ENCODE assay signal across 24 cellular contexts in genomic region chr1:32256473-32257226, GRCh38. TPM values are rescaled to one million over a fixed set of nuclear protein-coding genes. Genes with fewer than 3 reads are reported as not detected.
DNase-seq lines count a peak whose midpoint lies in the region; ATAC-seq, FAIRE-seq and TF ChIP-seq lines count a peak whose summit lies in the region.
"Had no signal": no experiment of that assay in that cellular context is flagged by ENCODE, and none has a peak within 500 bp of the region (broad histone marks: within the 10 kb centered on the region; RNA-seq: fewer than 3 reads in every experiment).

No MANE protein-coding gene starts in this region.

- no peak for FAIRE-seq in small intestine (lab: Jason Lieb, UNC)

- H3K27ac ChIP-seq in Peyer's patch, result peak overlapping the region in 3 of 4 donors; percentile 43 to 94 (median 87)
- peak overlapping the region in 1 of 2 donors; percentile 63 for H3K27ac ChIP-seq in small intestine (ENCODE audit: low read depth in 1 of 2, low read length in 1 of 2)
- H3K27ac ChIP-seq: epithelial cell of prostate, sigmoid colon, SJSA1 had no signal

- peak overlapping the region; percentile 96 for H3K27ac Mint-ChIP-seq in activated naive CD4-positive, alpha-beta T cell treated with anti-CD3 and anti-CD28 coated beads, Interleukin-2, amount 10 ng/mL, durations not matched to agents 7 days and 5 days
- peak overlapping the region; percentile 91 for H3K27ac Mint-ChIP-seq in activated naive CD8-positive, alpha-beta T cell treated with anti-CD3 and anti-CD28 coated beads, Interleukin-2, amount 50 U/mL, for 24 hours

- 57 to 74% (median 69%) methylated on average over 9 of the region's 9 CpGs for WGBS in small intestine, 3 donors

- H3K4me3 ChIP-seq in Peyer's patch (peak overlapping the region in 2 of 4 donors; percentile 7 to 12), small intestine (ENCODE audit: low read depth in 1 of 2, low read length in 2 of 2) (no peak overlapping the region)
- H3K4me3 ChIP-seq: sigmoid colon, SJSA1 had no signal

- H3K27me3 ChIP-seq in Peyer's patch (no peaks in the 10 kb centered on the region), small intestine (ENCODE audit: control insufficient read depth in 2 of 2, insufficient read depth in 2 of 2, low read length in 2 of 2) (no peaks in the 10 kb centered on the region)
- H3K27me3 ChIP-seq: sigmoid colon, SJSA1 had no signal

- no peak for DNase-seq in activated naive CD4-positive, alpha-beta T cell treated with anti-CD3 and anti-CD28 coated beads, Interleukin-2, amount 10 ng/mL, durations not matched to agents 7 days and 5 days
- DNase-seq in activated naive CD4-positive, alpha-beta T cell treated with anti-CD3 and anti-CD28 coated beads, Interleukin-2, amount 50 U/mL, for 16 hours, result no peak
- DNase-seq in Peyer's patch, result no peak
- DNase-seq in activated naive CD8-positive, alpha-beta T cell treated with anti-CD3 and anti-CD28 coated beads, Interleukin-2, amount 50 U/mL, for 24 hours, result no peak
- no peak for DNase-seq in NCI-H2107 treated with DMSO at 0.1 percent for 48 hours (lab: John Stamatoyannopoulos, UW; ENCODE audit: unreplicated experiment)
- no peak for DNase-seq in inferior parietal cortex (ENCODE audit: extremely low spot score)
- no peak for DNase-seq in SIG-M5 (lab: John Stamatoyannopoulos, UW)
- no peak for DNase-seq in small intestine
- DNase-seq: activated CD4-positive, alpha-beta T cell treated with anti-CD3 and anti-CD28 coated beads for 48 hours; activated effector memory CD4-positive, alpha-beta T cell treated with Interleukin-2 at 50 U/mL for 16 hours; Caco-2; cortex of kidney; EL; foreskin melanocyte; NCI-H146; NCI-H345; occipital lobe; sigmoid colon; stimulated activated CD4-positive, alpha-beta T cell treated with anti-CD3 and anti-CD28 coated beads, Interleukin-1b, Interleukin-23, amount 100 ng/mL, for 48 hours; substantia nigra; T1000 had no signal

- no peak for TF ChIP-seq CTCF in Peyer's patch (IDR thresholded peaks at IDR 0.05)

- ATAC-seq in activated naive CD8-positive, alpha-beta T cell treated with anti-CD3 and anti-CD28 coated beads, Interleukin-2, amount 50 U/mL, for 24 hours, result no peak

- H3K9me3 ChIP-seq in Peyer's patch (no peaks in the 10 kb centered on the region), small intestine (ENCODE audit: control insufficient read depth, low read depth) (no peaks in the 10 kb centered on the region)
- H3K9me3 ChIP-seq: Caco-2, sigmoid colon, SJSA1 had no signal

- H3K4me3 Mint-ChIP-seq in activated naive CD4-positive, alpha-beta T cell treated with anti-CD3 and anti-CD28 coated beads, Interleukin-2, amount 10 ng/mL, durations not matched to agents 7 days and 5 days, result peak overlapping the region; percentile 81
- peak overlapping the region; percentile 76 for H3K4me3 Mint-ChIP-seq in activated naive CD8-positive, alpha-beta T cell treated with anti-CD3 and anti-CD28 coated beads, Interleukin-2, amount 50 U/mL, for 24 hours

- no peaks in the 10 kb centered on the region for H3K27me3 Mint-ChIP-seq in activated naive CD4-positive, alpha-beta T cell treated with anti-CD3 and anti-CD28 coated beads, Interleukin-2, amount 10 ng/mL, durations not matched to agents 7 days and 5 days
- no peaks in the 10 kb centered on the region for H3K27me3 Mint-ChIP-seq in activated naive CD8-positive, alpha-beta T cell treated with anti-CD3 and anti-CD28 coated beads, Interleukin-2, amount 50 U/mL, for 24 hours

- peaks cover 59% of the 10 kb centered on the region for H3K36me3 Mint-ChIP-seq in activated naive CD4-positive, alpha-beta T cell treated with anti-CD3 and anti-CD28 coated beads, Interleukin-2, amount 10 ng/mL, durations not matched to agents 7 days and 5 days
- peaks cover 45% of the 10 kb centered on the region for H3K36me3 Mint-ChIP-seq in activated naive CD8-positive, alpha-beta T cell treated with anti-CD3 and anti-CD28 coated beads, Interleukin-2, amount 50 U/mL, for 24 hours (ENCODE audit: low read depth)

- CTCF ChIA-PET in activated naive CD4-positive, alpha-beta T cell treated with anti-CD3 and anti-CD28 coated beads, Interleukin-2, amount 10 ng/mL, durations not matched to agents 7 days and 5 days (lab: Charles Lee), result interaction anchor here (1.0 to 3.3 kb wide), 5 partner anchors 8 to 41 kb away, joined by 3 to 12 read pairs (median 5); no protein-coding TSS in a partner anchor

- H3K4me1 ChIP-seq in Peyer's patch (peaks cover 0 to 20% (median 6%) of the 10 kb centered on the region in 4 donors), small intestine (ENCODE audit: control insufficient read depth in 2 of 2, insufficient read depth in 1 of 2, low read depth in 1 of 2, low read length in 1 of 2) (no peaks in the 10 kb centered on the region)
- H3K4me1 ChIP-seq: Caco-2, SJSA1 had no signal

- no peak for TF ChIP-seq POLR2A in Peyer's patch (IDR thresholded peaks at IDR 0.05)

- peaks cover 46% of the 10 kb centered on the region for H3K4me1 Mint-ChIP-seq in activated naive CD4-positive, alpha-beta T cell treated with anti-CD3 and anti-CD28 coated beads, Interleukin-2, amount 10 ng/mL, durations not matched to agents 7 days and 5 days
- H3K4me1 Mint-ChIP-seq in activated naive CD8-positive, alpha-beta T cell treated with anti-CD3 and anti-CD28 coated beads, Interleukin-2, amount 50 U/mL, for 24 hours, result peaks cover 71% of the 10 kb centered on the region

- H3K9me3 Mint-ChIP-seq in activated naive CD4-positive, alpha-beta T cell treated with anti-CD3 and anti-CD28 coated beads, Interleukin-2, amount 10 ng/mL, durations not matched to agents 7 days and 5 days, result no peaks in the 10 kb centered on the region
- H3K9me3 Mint-ChIP-seq in activated naive CD8-positive, alpha-beta T cell treated with anti-CD3 and anti-CD28 coated beads, Interleukin-2, amount 50 U/mL, for 24 hours, result no peaks in the 10 kb centered on the region

- H3K36me3 ChIP-seq in Peyer's patch (no peaks in the 10 kb centered on the region), small intestine (ENCODE audit: control insufficient read depth in 2 of 2, insufficient read depth in 2 of 2, low read length in 2 of 2) (no peaks in the 10 kb centered on the region)
- H3K36me3 ChIP-seq: sigmoid colon, SJSA1 had no signal

RNA-seq across cellular contexts. Expression of gene LCK, which starts 5.6 kb away (rescaled TPM):
- 10 to 100 TPM in 2 of 4 donors, 1 to 10 TPM in 2; 8.6 to 59.4 (median 12.4) TPM for total RNA-seq in Peyer's patch
- polyA plus RNA-seq in small intestine, result 10 to 100 TPM in 1 of 3 donors, 1 to 10 TPM in 2; 3.1 to 14.1 (median 4.0) TPM
- total RNA-seq: occipital lobe, SJSA1 had no signal
- polyA plus RNA-seq: AG04450 had no signal

RNA-seq across cellular contexts. Expression of gene FAM167B, which starts 9.6 kb away (rescaled TPM):
- 1 to 10 TPM in 2 of 4 donors, not detected in 2; 4.1 to 5.1 TPM for total RNA-seq in Peyer's patch
- polyA plus RNA-seq in small intestine, result 1 to 10 TPM; 1.4 to 6.4 (median 2.7) TPM

RNA-seq across cellular contexts. Expression of gene EIF3I, which starts 34.4 kb away (rescaled TPM):
- total RNA-seq in Peyer's patch, result 100 to 1,000 TPM in 1 of 4 donors, 10 to 100 TPM in 3; 76.1 to 105 (median 84.7) TPM
- 100 to 1,000 TPM; 162 to 234 (median 175) TPM for polyA plus RNA-seq in small intestine

RNA-seq across cellular contexts. Expression of gene TMEM234, which starts 34.5 kb away (rescaled TPM):
- total RNA-seq in Peyer's patch, result 10 to 100 TPM; 15.9 to 47.0 (median 25.4) TPM
- 10 to 100 TPM in 1 of 3 donors, 1 to 10 TPM in 2; 6.5 to 12.9 (median 8.1) TPM for polyA plus RNA-seq in small intestine

RNA-seq across cellular contexts. Expression of gene HDAC1, which starts 35.2 kb away (rescaled TPM):
- 100 to 1,000 TPM in 3 of 4 donors, 10 to 100 TPM in 1; 93.0 to 147 (median 122) TPM for total RNA-seq in Peyer's patch
- 100 to 1,000 TPM in 2 of 3 donors, 10 to 100 TPM in 1; 87.0 to 116 (median 107) TPM for polyA plus RNA-seq in small intestine
